In the genomic region with DNA sequence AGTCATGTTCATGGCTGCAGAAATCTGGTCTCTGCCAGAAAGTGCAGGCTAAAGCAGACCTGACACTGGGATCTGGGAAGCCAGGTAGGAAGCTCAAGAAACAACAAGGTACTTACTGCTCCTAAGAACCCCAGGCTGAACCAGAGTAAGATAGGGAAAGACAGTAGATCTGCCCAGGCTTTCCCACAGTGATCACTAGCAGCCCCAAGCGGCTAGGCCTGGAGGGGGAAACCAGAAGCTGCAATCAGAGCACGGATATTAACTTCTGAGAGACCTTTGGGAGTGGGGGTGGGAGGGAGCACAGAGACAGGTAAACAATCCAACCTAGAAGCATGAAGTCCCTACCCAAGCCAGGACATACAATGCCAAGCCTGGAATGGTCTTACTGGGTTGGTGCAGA, we compare ENCODE assay signal across 12 cellular contexts.
DNase-seq lines count a peak whose midpoint lies in the region; ATAC-seq and TF ChIP-seq lines count a peak whose summit lies in the region.
"Had no signal": no experiment of that assay in that cellular context is flagged by ENCODE, and none has a peak within 500 bp of the region (broad histone marks: within the 10 kb centered on the region; RNA-seq: fewer than 3 reads in every experiment).

No MANE protein-coding gene starts in this region.

- no peak for ATAC-seq in GM19324 (IDR thresholded peaks at IDR 0.05; ENCODE audit: low FRiP score, unreplicated experiment)

- H3K27me3 ChIP-seq in left ventricle myocardium inferior (ENCODE audit: low read depth) = peaks cover 35% of the 10 kb centered on the region

- H3K27me3 Mint-ChIP-seq in osteocyte (ENCODE audit: unreplicated experiment) = no peaks in the 10 kb centered on the region

- peak; percentile 11 for DNase-seq in GM10248 (ENCODE audit: extremely low spot score)
- no peak for DNase-seq in SK-N-MC (ENCODE audit: low read depth, low spot score)
- DNase-seq in left ventricle myocardium inferior = no peak
- no peak for DNase-seq in osteocyte (ENCODE audit: extremely low spot score, unreplicated experiment)
- DNase-seq in NCI-H774 (lab: John Stamatoyannopoulos, UW) = no peak
- no peak for DNase-seq in NCI-H128 (lab: John Stamatoyannopoulos, UW; ENCODE audit: unreplicated experiment)
- no peak for DNase-seq in NCI-H1048 (lab: John Stamatoyannopoulos, UW)
- DNase-seq: NCI-H2029; stimulated activated CD4-positive, alpha-beta T cell treated with anti-CD3 and anti-CD28 coated beads, Interleukin-12 subunit alpha, Interleukin-12 subunit beta, amount 100 ng/mL, for 4 hours; T-helper 2 cell had no signal

- H3K27ac ChIP-seq in SK-N-MC = peak overlapping the region; percentile 97
- peak overlapping the region; percentile 97 for H3K27ac ChIP-seq in left ventricle myocardium inferior (replicated peaks)

- CTCF ChIA-PET in GM10248 (lab: Yijun Ruan, JAX) = interaction anchor here (0.9 to 1.8 kb wide), 2 partner anchors 11 to 19 kb away, joined by 3 to 10 read pairs; no protein-coding TSS in a partner anchor

- H3K9me3 Mint-ChIP-seq in osteocyte (ENCODE audit: unreplicated experiment) = no peaks in the 10 kb centered on the region

- H3K36me3 Mint-ChIP-seq in osteocyte (ENCODE audit: unreplicated experiment) = no peaks in the 10 kb centered on the region

- TF ChIP-seq CTCF in GM10248 (IDR thresholded peaks at IDR 0.05; ENCODE audit: control extremely low read depth, extremely low read depth, low read depth, missing control alignments) (no peak), left ventricle myocardium inferior (IDR thresholded peaks at IDR 0.05; ENCODE audit: borderline replicate concordance) (peak; percentile 24), osteocyte (IDR thresholded peaks at IDR 0.05) (peak; percentile 36)

- peak overlapping the region; percentile 98 for H3K9ac ChIP-seq in SK-N-MC (ENCODE audit: insufficient read length)

- H3K4me1 ChIP-seq in left ventricle myocardium inferior = peaks cover 77% of the 10 kb centered on the region

- H3K4me3 ChIP-seq in SK-N-MC = peak overlapping the region; percentile 97
- peak overlapping the region; percentile 83 for H3K4me3 ChIP-seq in left ventricle myocardium inferior

- H3K27ac Mint-ChIP-seq in osteocyte (ENCODE audit: unreplicated experiment) = peak overlapping the region; percentile 96
- H3K27ac Mint-ChIP-seq: CD4-positive, alpha-beta memory T cell had no signal

- H3K36me3 ChIP-seq in SK-N-MC (ENCODE audit: insufficient read depth, low read length) (peaks cover 17% of the 10 kb centered on the region; the same call in 1 of the 2 replicates), left ventricle myocardium inferior (no peaks in the 10 kb centered on the region)

- intact Hi-C loops in left ventricle myocardium inferior (cut with micrococcal nuclease) = loop anchor here (10.0 kb wide), 1 partner anchor 948 kb away; no protein-coding TSS in a partner anchor

- H3K9me3 ChIP-seq in SK-N-MC (ENCODE audit: low read depth, low read length) (no peaks in the 10 kb centered on the region), left ventricle myocardium inferior (replicated peaks) (no peaks in the 10 kb centered on the region)

- H3K4me1 Mint-ChIP-seq in osteocyte (ENCODE audit: unreplicated experiment) = peaks cover 19% of the 10 kb centered on the region

- peak overlapping the region; percentile 90 for H3K4me3 Mint-ChIP-seq in osteocyte (ENCODE audit: unreplicated experiment)

- POLR2A ChIA-PET in GM10248 (lab: Yijun Ruan, JAX) = no interaction called here
